In genomic region chr4:20623936-20624335, GRCh38 we compare ENCODE assay signal across 1 cellular context.
TF ChIP-seq lines count a peak whose summit lies in the region.

No MANE protein-coding gene starts in this region.

TF ChIP-seq in H1, 55 proteins besides CTCF, POLR2A, EP300 and RAD21:
- TF ChIP-seq USF2 (IDR thresholded peaks at IDR 0.05; ENCODE audit: low read length), result no peak
